17 cellular contexts compared by ENCODE assay signal in the genomic region with DNA sequence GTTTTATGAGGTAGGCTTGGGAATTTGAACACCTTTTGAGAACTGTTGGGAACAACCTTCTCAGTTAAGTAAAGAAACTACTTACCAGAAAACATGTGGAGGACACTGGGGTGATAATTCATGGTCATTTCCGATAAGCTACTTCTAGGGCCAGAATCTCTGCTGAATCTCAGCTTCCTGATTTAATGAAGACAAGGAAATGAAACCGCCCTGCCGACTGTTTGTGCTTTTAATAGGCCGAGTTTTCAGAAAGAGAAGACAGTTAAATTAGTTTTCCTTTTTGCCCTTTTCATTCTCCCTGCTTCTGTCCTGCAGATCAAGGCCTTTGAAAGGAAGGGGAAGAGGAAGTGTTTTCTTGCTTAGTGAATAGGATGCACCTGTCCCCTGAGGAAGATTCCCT.
A peak's percentile ranks its signal among the peaks of the same experiment; 100 is the strongest.
DNase-seq lines count a peak whose midpoint lies in the region; ATAC-seq, FAIRE-seq and TF ChIP-seq lines count a peak whose summit lies in the region.
"Had no signal": no experiment of that assay in that cellular context is flagged by ENCODE, and none has a peak within 500 bp of the region (broad histone marks: within the 10 kb centered on the region; RNA-seq: fewer than 3 reads in every experiment).

No MANE protein-coding gene starts in this region.

- peak; percentile 50 for FAIRE-seq in GM18507 (lab: Jason Lieb, UNC)
- FAIRE-seq: islet of Langerhans had no signal

- intact Hi-C loops in activated B cell treated with CpG ODN at 0.5 μM for 24 hours (cut with micrococcal nuclease), result loop anchor here (2.0 to 10.0 kb wide), 3 partner anchors 17 to 121 kb away; no protein-coding TSS in a partner anchor

- peaks cover 46% of the 10 kb centered on the region for H3K4me1 Mint-ChIP-seq in activated B cell treated with CpG ODN at 0.5 μM for 24 hours
- peaks cover 80% of the 10 kb centered on the region for H3K4me1 Mint-ChIP-seq in osteocyte (ENCODE audit: unreplicated experiment)
- H3K4me1 Mint-ChIP-seq: activated T-helper 17 cell treated with anti-CD3 and anti-CD28 coated beads, Interleukin-2, amount 50 U/mL, for 72 hours; WTC11 had no signal

- H3K36me3 Mint-ChIP-seq in activated B cell treated with CpG ODN at 0.5 μM for 24 hours (ENCODE audit: low read depth), result no peaks in the 10 kb centered on the region
- no peaks in the 10 kb centered on the region for H3K36me3 Mint-ChIP-seq in osteocyte (ENCODE audit: unreplicated experiment)
- H3K36me3 Mint-ChIP-seq: WTC11 had no signal

- DNase-seq in Ammon's horn (ENCODE audit: low spot score) (peak; percentile 47), GM18507 (ENCODE audit: extremely low spot score, insufficient read length, low read depth) (no peak), activated B cell treated with CpG ODN at 0.5 μM for 24 hours (no peak), medulla oblongata (ENCODE audit: extremely low spot score) (peak; percentile 80), H4 (ENCODE audit: low spot score) (no peak), osteocyte (ENCODE audit: extremely low spot score, unreplicated experiment) (no peak), foreskin melanocyte (no peak)
- no peak for DNase-seq in activated CD4-positive, alpha-beta T cell treated with anti-CD3 and anti-CD28 coated beads for 1 hour
- DNase-seq: aorta; DMS153; NCI-H1930; NCI-H510A treated with DMSO at 0.1 percent for 48 hours; stimulated activated CD4-positive, alpha-beta T cell treated with anti-CD3 and anti-CD28 coated beads, Interleukin-12 subunit alpha, Interleukin-12 subunit beta, amount 100 ng/mL, for 4 hours; stomach had no signal

- ATAC-seq in activated B cell treated with CpG ODN at 0.5 μM for 24 hours (ENCODE audit: low read depth), result peak; percentile 31
- ATAC-seq: activated T-helper 17 cell treated with anti-CD3 and anti-CD28 coated beads, Interleukin-2, amount 50 U/mL, for 72 hours; WTC11 had no signal

- TF ChIP-seq CTCF in activated B cell treated with CpG ODN at 0.5 μM for 24 hours (IDR thresholded peaks at IDR 0.05), result no peak
- no peak for TF ChIP-seq CTCF in osteocyte (IDR thresholded peaks at IDR 0.05)

- no peaks in the 10 kb centered on the region for H3K27me3 Mint-ChIP-seq in activated B cell treated with CpG ODN at 0.5 μM for 24 hours
- no peaks in the 10 kb centered on the region for H3K27me3 Mint-ChIP-seq in osteocyte (ENCODE audit: unreplicated experiment)
- H3K27me3 Mint-ChIP-seq: activated T-helper 17 cell treated with anti-CD3 and anti-CD28 coated beads, Interleukin-2, amount 50 U/mL, for 72 hours had no signal

- H3K4me3 Mint-ChIP-seq in activated B cell treated with CpG ODN at 0.5 μM for 24 hours (peak overlapping the region; percentile 54), osteocyte (ENCODE audit: unreplicated experiment) (no peak overlapping the region)
- H3K4me3 Mint-ChIP-seq: activated T-helper 17 cell treated with anti-CD3 and anti-CD28 coated beads, Interleukin-2, amount 50 U/mL, for 72 hours; WTC11 had no signal

- H3K27ac Mint-ChIP-seq in activated B cell treated with CpG ODN at 0.5 μM for 24 hours, result peak overlapping the region; percentile 83
- H3K27ac Mint-ChIP-seq in osteocyte (ENCODE audit: unreplicated experiment), result no peak overlapping the region
- H3K27ac Mint-ChIP-seq: activated T-helper 17 cell treated with anti-CD3 and anti-CD28 coated beads, Interleukin-2, amount 50 U/mL, for 72 hours; WTC11 had no signal

- POLR2A ChIA-PET in activated B cell treated with CpG ODN at 0.5 μM for 24 hours (lab: Charles Lee), result no interaction called here

- H3K9me3 Mint-ChIP-seq in activated B cell treated with CpG ODN at 0.5 μM for 24 hours (no peaks in the 10 kb centered on the region), osteocyte (ENCODE audit: unreplicated experiment) (no peaks in the 10 kb centered on the region)
- H3K9me3 Mint-ChIP-seq: activated T-helper 17 cell treated with anti-CD3 and anti-CD28 coated beads, Interleukin-2, amount 50 U/mL, for 72 hours; WTC11 had no signal

- CTCF ChIA-PET in activated B cell treated with CpG ODN at 0.5 μM for 24 hours (lab: Charles Lee), result interaction anchor here (1.3 kb wide), 1 partner anchor 17 kb away, joined by 3 read pairs; no protein-coding TSS in a partner anchor

Comparison
In these comparisons a context has a peak if more than half of its experiments do, and no peak if none do; other contexts are left out.
1. DNase-seq: peak in Ammon's horn (single experiment) and medulla oblongata (single experiment); none in GM18507 (single experiment), activated B cell treated with CpG ODN at 0.5 μM for 24 hours (single experiment), activated CD4-positive, alpha-beta T cell treated with anti-CD3 and anti-CD28 coated beads for 1 hour (single experiment), H4 (single experiment), osteocyte (single experiment) and foreskin melanocyte (single experiment).